In the genomic region with DNA sequence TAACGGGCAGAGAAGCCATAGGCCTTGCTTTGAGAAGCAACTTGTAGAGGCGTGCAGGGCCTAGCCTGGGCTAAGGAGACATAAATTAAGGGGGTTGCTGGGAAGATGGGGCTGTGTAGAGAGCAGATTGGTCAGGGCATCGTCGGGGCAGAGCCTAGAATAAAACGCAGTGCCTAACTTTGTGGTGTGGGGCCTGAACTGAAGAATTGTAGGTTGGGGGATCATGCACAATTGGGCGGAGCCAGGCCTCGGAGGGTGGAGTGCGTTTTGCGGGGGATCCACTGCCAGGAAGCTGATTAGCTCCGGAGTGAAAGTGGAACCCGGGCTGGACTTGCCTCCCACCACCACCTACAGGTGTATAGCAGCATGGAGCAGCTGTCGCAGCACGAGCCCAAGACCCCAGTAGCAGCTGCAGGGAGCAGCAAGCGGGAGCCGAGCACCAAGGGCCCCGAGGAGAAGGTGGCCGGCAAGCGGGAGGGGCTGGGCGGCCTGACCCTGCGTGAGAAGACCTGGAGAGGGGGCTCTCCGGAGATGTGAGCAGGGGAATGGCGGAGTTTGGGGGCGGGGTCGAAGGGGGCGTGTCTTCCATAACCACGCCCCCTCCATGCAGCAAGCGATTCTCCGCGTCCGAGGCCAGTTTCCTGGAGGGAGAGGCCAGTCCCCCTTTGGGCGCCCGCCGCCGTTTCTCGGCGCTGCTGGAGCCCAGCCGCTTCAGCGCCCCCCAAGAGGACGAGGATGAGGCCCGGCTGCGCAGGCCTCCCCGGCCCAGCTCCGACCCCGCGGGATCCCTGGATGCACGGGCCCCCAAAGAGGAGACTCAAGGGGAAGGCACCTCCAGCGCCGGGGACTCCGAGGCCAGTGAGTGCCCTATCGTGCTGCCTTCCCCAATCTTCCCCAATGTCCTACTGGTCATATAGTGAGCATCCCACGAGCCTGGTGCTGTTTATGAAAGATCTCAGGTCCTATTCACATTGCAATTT, we compare ENCODE assay signal across 9 cellular contexts. TPM values are rescaled to one million over a fixed set of nuclear protein-coding genes. Genes with fewer than 3 reads are reported as not detected.
A peak's percentile ranks its signal among the peaks of the same experiment; 100 is the strongest.
DNase-seq lines count a peak whose midpoint lies in the region; ATAC-seq and TF ChIP-seq lines count a peak whose summit lies in the region.
"Had no signal": no experiment of that assay in that cellular context is flagged by ENCODE, and none has a peak within 500 bp of the region (broad histone marks: within the 10 kb centered on the region; RNA-seq: fewer than 3 reads in every experiment).

No MANE protein-coding gene starts in this region.

- peak overlapping the region; percentile 77 to 94 (median 88) for H3K4me3 Mint-ChIP-seq in naive thymus-derived CD8-positive, alpha-beta T cell

- WGBS in HUES64 = 10% methylated on average over 51 of the region's 51 CpGs
- 5% methylated on average over 51 of the region's 51 CpGs for WGBS in thymus

- H3K4me1 ChIP-seq in ES-I3 (ENCODE audit: insufficient read depth, low read length) = peaks cover 7% of the 10 kb centered on the region; the same call in 1 of the 2 replicates
- peaks cover 7% of the 10 kb centered on the region for H3K4me1 ChIP-seq in HUES64 (ENCODE audit: insufficient read depth, low read length)
- peaks cover 5% of the 10 kb centered on the region for H3K4me1 ChIP-seq in thymus (ENCODE audit: control insufficient read depth, insufficient read depth, low read length)

- H3K36me3 ChIP-seq in ES-I3 (ENCODE audit: insufficient read depth, low read length) (no peaks in the 10 kb centered on the region), HUES64 (ENCODE audit: insufficient read depth, low read length) (peaks cover 9% of the 10 kb centered on the region; the same call in 1 of the 2 replicates), thymus (ENCODE audit: control insufficient read depth, insufficient read depth) (no peaks in the 10 kb centered on the region)

- ATAC-seq in naive thymus-derived CD8-positive, alpha-beta T cell = peak; percentile 86 to 89

- H3K27me3 Mint-ChIP-seq in naive thymus-derived CD8-positive, alpha-beta T cell = peaks cover 0 to 5% (median 0%) of the 10 kb centered on the region in 5 donors

- H3K9me3 ChIP-seq in ES-I3 (ENCODE audit: control insufficient read depth, insufficient read depth, low read length) (no peaks in the 10 kb centered on the region), HUES64 (ENCODE audit: insufficient read depth, low read depth, low read length) (no peaks in the 10 kb centered on the region), thymus (ENCODE audit: control insufficient read depth) (no peaks in the 10 kb centered on the region)

- H3K27me3 ChIP-seq in HUES64 (ENCODE audit: insufficient read depth, low read length) = no peaks in the 10 kb centered on the region
- no peaks in the 10 kb centered on the region for H3K27me3 ChIP-seq in thymus (ENCODE audit: control insufficient read depth, insufficient read depth)

- peaks cover 0 to 6% (median 0%) of the 10 kb centered on the region in 9 donors for H3K9me3 Mint-ChIP-seq in naive thymus-derived CD8-positive, alpha-beta T cell

- intact Hi-C loops in posterior cingulate gyrus (cut with DNase I) = no loop called here

- peak; percentile 89 for DNase-seq in activated CD8-positive, alpha-beta memory T cell treated with anti-CD3 and anti-CD28 coated beads for 24 hours
- DNase-seq in epithelial cell of proximal tubule (ENCODE audit: low read depth) (no peak), posterior cingulate gyrus (no peak), HT-29 (ENCODE audit: low spot score) (no peak)
- DNase-seq in naive thymus-derived CD8-positive, alpha-beta T cell = peak; percentile 46 to 86 (median 75)

- peak overlapping the region; percentile 48 for H3K9ac ChIP-seq in ES-I3 (ENCODE audit: low read depth, low read length)
- H3K9ac ChIP-seq in HUES64 (ENCODE audit: low read depth, low read length) = peak overlapping the region; percentile 56

- H3K27ac Mint-ChIP-seq in naive thymus-derived CD8-positive, alpha-beta T cell = peak overlapping the region in 8 of 10 donors; percentile 37 to 92 (median 72)

- peak overlapping the region; percentile 65 for H3K4me3 ChIP-seq in HUES64 (ENCODE audit: low read length)
- H3K4me3 ChIP-seq in epithelial cell of proximal tubule (ENCODE audit: low read depth, low read length) = peak overlapping the region; percentile 50
- H3K4me3 ChIP-seq in thymus (ENCODE audit: low read length) = peak overlapping the region; percentile 45

- peaks cover 11 to 15% (median 12%) of the 10 kb centered on the region in 4 donors for H3K4me1 Mint-ChIP-seq in naive thymus-derived CD8-positive, alpha-beta T cell

- peaks cover 0 to 5% (median 0%) of the 10 kb centered on the region in 3 donors for H3K36me3 Mint-ChIP-seq in naive thymus-derived CD8-positive, alpha-beta T cell

- peak overlapping the region; percentile 52; the same call in 1 of the 2 replicates for H3K27ac ChIP-seq in HUES64 (ENCODE audit: low read depth, low read length)
- H3K27ac ChIP-seq in thymus (ENCODE audit: low read depth) = no peak overlapping the region

- POLR2A ChIA-PET in naive thymus-derived CD8-positive, alpha-beta T cell (lab: Charles Lee) = interaction anchor here (0.6 to 1.7 kb wide), 5 partner anchors 14 to 304 kb away, joined by 3 to 6 read pairs (median 3); partner anchors contain the start of genes DHPS and DNASE2

- TF ChIP-seq CTCF in epithelial cell of proximal tubule (conservative IDR thresholded peaks at IDR 0.05; ENCODE audit: low read depth, low read length) = no peak

RNA-seq across cellular contexts. Expression of gene DNASE2, which starts 13.8 kb away (rescaled TPM):
- polyA plus RNA-seq in HUES64 (2013, experiment 1 of 2) = 11.6 TPM
- 14.9 TPM for polyA plus RNA-seq in HUES64 (2013, experiment 2 of 2)
- total RNA-seq in epithelial cell of proximal tubule = 21.0 and 24.0 TPM in 2 replicates
- 10 to 100 TPM; 26.2 to 27.3 TPM for total RNA-seq in naive thymus-derived CD8-positive, alpha-beta T cell
- 10 to 100 TPM; 46.1 to 49.5 (median 46.2) TPM for polyA plus RNA-seq in naive thymus-derived CD8-positive, alpha-beta T cell
- polyA plus RNA-seq in thymus = 20.8 TPM
- total RNA-seq in HT-29 (2014; rRNA removed; shearing (Covaris generic)) = 20.9 and 27.6 TPM in 2 replicates

RNA-seq across cellular contexts. Expression of gene KLF1, which starts 19.6 kb away (rescaled TPM):
- not detected for polyA plus RNA-seq in HUES64 (2013, experiment 1 of 2)
- 0.25 TPM for polyA plus RNA-seq in HUES64 (2013, experiment 2 of 2)
- 0.51 TPM in 1 of 2 replicates, not detected in the other for total RNA-seq in epithelial cell of proximal tubule
- total RNA-seq in naive thymus-derived CD8-positive, alpha-beta T cell = not detected
- under 1 TPM in 1 of 3 donors, not detected in 2; 0.45 TPM for polyA plus RNA-seq in naive thymus-derived CD8-positive, alpha-beta T cell
- 0.09 TPM for polyA plus RNA-seq in thymus
- total RNA-seq in HT-29 (2014; rRNA removed; shearing (Covaris generic)) = not detected in 2 replicates
- total RNA-seq: SK-MEL-5 had no signal

RNA-seq across cellular contexts. Expression of gene GCDH, which starts 23.6 kb away (rescaled TPM):
- 35.4 TPM for polyA plus RNA-seq in HUES64 (2013, experiment 1 of 2)
- 38.2 TPM for polyA plus RNA-seq in HUES64 (2013, experiment 2 of 2)
- 43.4 and 49.1 TPM in 2 replicates for total RNA-seq in epithelial cell of proximal tubule
- total RNA-seq in naive thymus-derived CD8-positive, alpha-beta T cell = 10 to 100 TPM; 68.5 to 69.8 TPM
- 10 to 100 TPM; 18.0 to 20.7 (median 19.8) TPM for polyA plus RNA-seq in naive thymus-derived CD8-positive, alpha-beta T cell
- 33.6 TPM for polyA plus RNA-seq in thymus
- total RNA-seq in HT-29 (2014; rRNA removed; shearing (Covaris generic)) = 24.6 and 27.2 TPM in 2 replicates

RNA-seq across cellular contexts. Expression of gene MAST1, which starts 29.1 kb away (rescaled TPM):
- polyA plus RNA-seq in HUES64 (2013, experiment 1 of 2) = 7.8 TPM
- 10.1 TPM for polyA plus RNA-seq in HUES64 (2013, experiment 2 of 2)
- 0.22 and 1.5 TPM in 2 replicates for total RNA-seq in epithelial cell of proximal tubule
- 1 to 10 TPM in 1 of 2 experiments, under 1 TPM in 1; 0.26 to 1.3 TPM for total RNA-seq in naive thymus-derived CD8-positive, alpha-beta T cell
- 1 to 10 TPM in 1 of 3 donors, under 1 TPM in 2; 0.22 to 4.4 (median 0.97) TPM for polyA plus RNA-seq in naive thymus-derived CD8-positive, alpha-beta T cell
- 0.91 TPM for polyA plus RNA-seq in thymus
- 0.58 and 1.7 TPM in 2 replicates for total RNA-seq in HT-29 (2014; rRNA removed; shearing (Covaris generic))

RNA-seq across cellular contexts. Expression of gene RTBDN, which starts 33.0 kb away (rescaled TPM):
- 0.45 TPM for polyA plus RNA-seq in HUES64 (2013, experiment 1 of 2)
- 0.89 TPM for polyA plus RNA-seq in HUES64 (2013, experiment 2 of 2)
- not detected in 2 replicates for total RNA-seq in epithelial cell of proximal tubule
- not detected for total RNA-seq in naive thymus-derived CD8-positive, alpha-beta T cell
- polyA plus RNA-seq in naive thymus-derived CD8-positive, alpha-beta T cell = not detected
- polyA plus RNA-seq in thymus = 1.6 TPM
- 0.13 and 0.16 TPM in 2 replicates for total RNA-seq in HT-29 (2014; rRNA removed; shearing (Covaris generic))

Comparison
In these comparisons a context has a peak if more than half of its experiments do, and no peak if none do; other contexts are left out.
1. DNase-seq: peak in activated CD8-positive, alpha-beta memory T cell treated with anti-CD3 and anti-CD28 coated beads for 24 hours (single experiment) and naive thymus-derived CD8-positive, alpha-beta T cell (10 of 10); none in epithelial cell of proximal tubule (single experiment), posterior cingulate gyrus (0 of 10) and HT-29 (single experiment).
2. Peak in every context shown above with its lines, with median percentiles within 50 percentile points of each other: H3K4me3 ChIP-seq.